11 cellular contexts compared by ENCODE assay signal in the genomic region with DNA sequence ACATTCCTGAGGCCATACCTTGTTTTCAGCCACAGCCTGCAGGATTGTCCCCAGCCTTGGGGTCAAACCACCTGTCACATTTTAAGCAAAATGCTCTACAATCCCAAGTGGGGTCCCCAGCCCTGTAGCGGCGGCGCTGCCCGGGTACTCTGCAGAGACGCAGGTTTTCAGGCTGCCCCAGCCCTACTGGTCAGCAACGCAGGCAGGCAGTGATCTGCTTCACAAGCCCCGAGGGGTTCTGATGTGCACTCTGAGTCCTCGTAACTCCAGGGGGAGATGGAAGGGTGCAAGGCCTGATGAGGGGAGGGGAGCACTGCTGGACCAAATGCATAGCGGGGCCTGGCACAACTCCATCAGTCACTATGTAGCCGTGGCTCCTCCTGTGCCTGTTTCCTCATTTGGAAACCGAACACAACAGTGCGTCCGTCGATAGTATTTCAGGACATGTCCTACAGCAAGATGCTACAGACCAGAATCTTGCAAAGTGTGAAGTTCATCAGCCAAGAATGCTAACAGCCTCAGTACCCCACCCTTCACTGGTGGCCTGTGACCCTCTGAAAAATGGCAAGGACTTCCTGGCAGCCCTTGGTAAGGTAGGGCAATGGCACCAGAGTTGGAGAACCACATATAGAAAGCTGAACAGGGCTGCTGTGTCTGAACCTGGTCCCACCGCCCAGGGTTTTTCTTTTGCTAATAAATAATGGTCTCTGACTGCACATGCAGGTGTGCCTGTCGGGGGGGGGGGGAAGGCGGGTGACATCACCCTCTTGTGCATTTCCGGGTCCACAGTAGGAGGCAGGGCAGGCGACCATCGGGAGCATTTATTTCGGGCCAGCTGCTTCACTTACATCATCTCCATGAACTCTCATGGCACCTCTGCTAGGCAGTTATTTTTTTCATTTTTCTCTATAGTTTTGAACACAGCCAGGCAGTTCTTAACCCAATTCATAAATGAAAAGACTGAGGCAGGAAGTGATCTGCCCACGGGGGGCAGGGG.
A peak's percentile ranks its signal among the peaks of the same experiment; 100 is the strongest.
DNase-seq lines count a peak whose midpoint lies in the region; ATAC-seq and TF ChIP-seq lines count a peak whose summit lies in the region.
"Had no signal": no experiment of that assay in that cellular context is flagged by ENCODE, and none has a peak within 500 bp of the region (broad histone marks: within the 10 kb centered on the region; RNA-seq: fewer than 3 reads in every experiment).

No MANE protein-coding gene starts in this region.

- H3K9me3 Mint-ChIP-seq in nephron progenitor cell, result no peaks in the 10 kb centered on the region
- H3K9me3 Mint-ChIP-seq: IgD-negative memory B cell had no signal

- DNase-seq in NCI-H1092 treated with DMSO at 0.1 percent for 48 hours (lab: John Stamatoyannopoulos, UW), result peak; percentile 15
- no peak for DNase-seq in NCI-H1092 (lab: John Stamatoyannopoulos, UW)
- DNase-seq in NCI-H146 (lab: John Stamatoyannopoulos, UW), result peak; percentile 90
- DNase-seq in astrocyte of the spinal cord (ENCODE audit: low read depth, low spot score), result peak; percentile 27
- DNase-seq in nephron progenitor cell, result no peak
- no peak for DNase-seq in HEK293T (ENCODE audit: extremely low spot score)
- no peak for DNase-seq in GOT3 (lab: John Stamatoyannopoulos, UW)
- DNase-seq: GDM1 had no signal

- H3K27ac Mint-ChIP-seq in nephron progenitor cell, result peak overlapping the region; percentile 19
- H3K27ac Mint-ChIP-seq: IgD-negative memory B cell had no signal

- H3K4me1 Mint-ChIP-seq in nephron progenitor cell, result peaks cover 24% of the 10 kb centered on the region

- POLR2A ChIA-PET in HEK293T (lab: Yijun Ruan, JAX), result no interaction called here

- in situ Hi-C loops in astrocyte of the spinal cord (cut with HindIII; ENCODE audit: low sequenced_read_pairs), result no loop called here

- no peak overlapping the region for H3K4me3 ChIP-seq in astrocyte of the spinal cord (ENCODE audit: low read depth, low read length)
- H3K4me3 ChIP-seq: A549 had no signal

- CTCF ChIA-PET in HEK293T (lab: Yijun Ruan, JAX), result interaction anchor here (1.3 kb wide), 1 partner anchor 21 kb away, joined by 4 read pairs; no protein-coding TSS in a partner anchor

- H3K36me3 Mint-ChIP-seq in nephron progenitor cell (ENCODE audit: low read depth), result peaks cover 18% of the 10 kb centered on the region

- H3K4me3 Mint-ChIP-seq in nephron progenitor cell, result no peak overlapping the region
- H3K4me3 Mint-ChIP-seq: IgD-negative memory B cell had no signal

- TF ChIP-seq CTCF in astrocyte of the spinal cord (IDR thresholded peaks at IDR 0.05; ENCODE audit: low read depth, low read length) (no peak), nephron progenitor cell (IDR thresholded peaks at IDR 0.05) (no peak)

- H3K27me3 Mint-ChIP-seq in nephron progenitor cell (ENCODE audit: low read depth, poor library complexity), result peaks cover 4% of the 10 kb centered on the region
- H3K27me3 Mint-ChIP-seq: IgD-negative memory B cell had no signal

- no peak for ATAC-seq in HG02588 (IDR thresholded peaks at IDR 0.05; ENCODE audit: unreplicated experiment)

TF ChIP-seq in HEK293T, 16 proteins besides CTCF, POLR2A, EP300 and RAD21:
- no peak for TF ChIP-seq ARNT (IDR thresholded peaks at IDR 0.05)
- no peak for TF ChIP-seq SP1 (IDR thresholded peaks at IDR 0.05)
- no peak for TF ChIP-seq BHLHE40 (IDR thresholded peaks at IDR 0.05; ENCODE audit: borderline replicate concordance)
- no peak for TF ChIP-seq SUZ12 (IDR thresholded peaks at IDR 0.05)
- no peak for TF ChIP-seq L3MBTL2 (conservative IDR thresholded peaks at IDR 0.05)
- no peak for TF ChIP-seq FOXA1 (IDR thresholded peaks at IDR 0.05)
- TF ChIP-seq LEF1 (IDR thresholded peaks at IDR 0.05; ENCODE audit: borderline replicate concordance), result no peak
- no peak for TF ChIP-seq TARDBP (IDR thresholded peaks at IDR 0.05)
- no peak for TF ChIP-seq NFRKB (IDR thresholded peaks at IDR 0.05)
- TF ChIP-seq FOXM1 (IDR thresholded peaks at IDR 0.05; ENCODE audit: borderline replicate concordance), result no peak
- no peak for TF ChIP-seq CTBP1 (IDR thresholded peaks at IDR 0.05; ENCODE audit: borderline replicate concordance)
- no peak for TF ChIP-seq ELF4 (IDR thresholded peaks at IDR 0.05)
- TF ChIP-seq HDGF (IDR thresholded peaks at IDR 0.05; ENCODE audit: borderline replicate concordance), result no peak
- no peak for TF ChIP-seq ZNF384 (IDR thresholded peaks at IDR 0.05)
- TF ChIP-seq FOXK2 (IDR thresholded peaks at IDR 0.05), result no peak

Comparison
In these comparisons a context has a peak if more than half of its experiments do, and no peak if none do; other contexts are left out.
1. DNase-seq: peak in NCI-H1092 treated with DMSO at 0.1 percent for 48 hours (single experiment), NCI-H146 (single experiment) and astrocyte of the spinal cord (single experiment); none in NCI-H1092 (single experiment), nephron progenitor cell (single experiment), HEK293T (single experiment) and GOT3 (single experiment).